Comparison of ENCODE assay signal across 1 cellular context in genomic region chr16:57791156-57791902, GRCh38.
TF ChIP-seq lines count a peak whose summit lies in the region.

No MANE protein-coding gene starts in this region.

TF ChIP-seq in HCT116, 20 proteins besides CTCF, POLR2A, EP300 and RAD21 (continued from another document):
- TF ChIP-seq REST (IDR thresholded peaks at IDR 0.05; ENCODE audit: low read depth) (no peak), FOSL1 (IDR thresholded peaks at IDR 0.05; ENCODE audit: low read depth) (no peak), ZNF274 (IDR thresholded peaks at IDR 0.05; ENCODE audit: low read depth, low read length) (no peak), MAX (IDR thresholded peaks at IDR 0.05) (no peak), EZH2phosphoT487 (IDR thresholded peaks at IDR 0.05; ENCODE audit: borderline replicate concordance) (no peak), ATF3 (IDR thresholded peaks at IDR 0.05) (no peak)
